ENCODE assay signal across 15 cellular contexts in genomic region chr7:36127075-36127740, GRCh38. TPM values are rescaled to one million over a fixed set of nuclear protein-coding genes. Genes with fewer than 3 reads are reported as not detected.
DNase-seq lines count a peak whose midpoint lies in the region; ATAC-seq lines count a peak whose summit lies in the region.
"Had no signal": no experiment of that assay in that cellular context is flagged by ENCODE, and none has a peak within 500 bp of the region (broad histone marks: within the 10 kb centered on the region; RNA-seq: fewer than 3 reads in every experiment).

No MANE protein-coding gene starts in this region.

- H3K4me3 Mint-ChIP-seq in CD4-positive, alpha-beta memory T cell = no peak overlapping the region
- H3K4me3 Mint-ChIP-seq: stimulated activated memory B cell treated with anti-CD40 and anti-IgM and Interleukin-4, amounts not matched to agents 10 μg/mL and 1 μg/mL and 100 μg/mL, for 72 hours had no signal

- peaks cover 5 to 10% (median 6%) of the 10 kb centered on the region in 4 donors for H3K4me1 Mint-ChIP-seq in CD4-positive, alpha-beta memory T cell
- H3K4me1 Mint-ChIP-seq: stimulated activated memory B cell treated with anti-CD40 and anti-IgM and Interleukin-4, amounts not matched to agents 10 μg/mL and 1 μg/mL and 100 μg/mL, for 72 hours had no signal

- H3K27ac Mint-ChIP-seq in CD4-positive, alpha-beta memory T cell = no peak overlapping the region
- H3K27ac Mint-ChIP-seq: stimulated activated memory B cell treated with anti-CD40 and anti-IgM and Interleukin-4, amounts not matched to agents 10 μg/mL and 1 μg/mL and 100 μg/mL, for 72 hours had no signal

- intact Hi-C loops in CD4-positive, alpha-beta memory T cell (cut with micrococcal nuclease) = no loop called here

- peak; percentile 39 for ATAC-seq in HG02571 (IDR thresholded peaks at IDR 0.05; ENCODE audit: unreplicated experiment)
- no peak for ATAC-seq in GM19035 (IDR thresholded peaks at IDR 0.05; ENCODE audit: unreplicated experiment)
- no peak for ATAC-seq in HG02981 (IDR thresholded peaks at IDR 0.05; ENCODE audit: unreplicated experiment)
- ATAC-seq: K562; stimulated activated memory B cell treated with anti-CD40 and anti-IgM and Interleukin-4, amounts not matched to agents 10 μg/mL and 1 μg/mL and 100 μg/mL, for 72 hours had no signal

- no peaks in the 10 kb centered on the region for H3K36me3 ChIP-seq in CD4-positive, alpha-beta memory T cell (ENCODE audit: insufficient read depth, low read length)
- H3K36me3 ChIP-seq: lower lobe of right lung had no signal

- H3K9me3 Mint-ChIP-seq in CD4-positive, alpha-beta memory T cell = peaks cover 0 to 13% (median 8%) of the 10 kb centered on the region in 8 donors

- no peaks in the 10 kb centered on the region for H3K9me3 ChIP-seq in CD4-positive, alpha-beta memory T cell (ENCODE audit: control insufficient read depth in 1 of 2, low read length in 2 of 2)
- H3K9me3 ChIP-seq: lower lobe of right lung had no signal

- H3K27me3 ChIP-seq in CD4-positive, alpha-beta memory T cell (ENCODE audit: insufficient read depth, low read length) = no peaks in the 10 kb centered on the region

- H3K27me3 Mint-ChIP-seq in CD4-positive, alpha-beta memory T cell = no peaks in the 10 kb centered on the region

- H3K36me3 Mint-ChIP-seq in CD4-positive, alpha-beta memory T cell = peaks cover 2 to 5% of the 10 kb centered on the region in 2 donors

- DNase-seq in EH (ENCODE audit: low read depth) = peak; percentile 30
- peak; percentile 13 for DNase-seq in SIG-M5 (lab: John Stamatoyannopoulos, UW)
- DNase-seq in lung microvascular endothelial cell (ENCODE audit: low read depth in 2 of 2) = peak; percentile 41 to 53
- no peak for DNase-seq in CD4-positive, alpha-beta memory T cell
- no peak for DNase-seq in inferior parietal cortex (ENCODE audit: extremely low spot score)
- DNase-seq: activated CD4-positive, CD25-positive, alpha-beta regulatory T cell; DMS79 treated with DMSO at 0.1 percent for 48 hours; lower lobe of right lung; small intestine had no signal

- no peak overlapping the region for H3K27ac ChIP-seq in CD4-positive, alpha-beta memory T cell (ENCODE audit: low read depth, low read length)
- H3K27ac ChIP-seq: epithelial cell of prostate, lower lobe of right lung had no signal

- H3K4me3 ChIP-seq in CD4-positive, alpha-beta memory T cell (ENCODE audit: low read length in 2 of 2) = no peak overlapping the region
- H3K4me3 ChIP-seq: K562, lower lobe of right lung had no signal

- CTCF ChIA-PET in CD4-positive, alpha-beta memory T cell (lab: Charles Lee; ENCODE audit: partially characterized antibody) = interaction anchor here (0.7 to 1.7 kb wide), 5 partner anchors 10 to 166 kb away, joined by 3 to 10 read pairs (median 4); no protein-coding TSS in a partner anchor

- H3K4me1 ChIP-seq in CD4-positive, alpha-beta memory T cell (ENCODE audit: insufficient read depth, low read length) = peaks cover 5% of the 10 kb centered on the region

- POLR2A ChIA-PET in CD4-positive, alpha-beta memory T cell (lab: Charles Lee; ENCODE audit: partially characterized antibody) = interaction anchor here (1.2 kb wide), 1 partner anchor 12 kb away, joined by 4 read pairs; no protein-coding TSS in a partner anchor

RNA-seq across cellular contexts. Expression of gene EEPD1, which starts 25.8 kb away (rescaled TPM):
- 0.20 and 0.65 TPM in 2 replicates for total RNA-seq in lung microvascular endothelial cell
- total RNA-seq in CD4-positive, alpha-beta memory T cell = 1 to 10 TPM; 6.3 to 8.0 TPM
- polyA plus RNA-seq in CD4-positive, alpha-beta memory T cell = 10 to 100 TPM; 42.5 to 63.0 TPM

Comparison
In these comparisons a context has a peak if more than half of its experiments do, and no peak if none do; other contexts are left out.
1. DNase-seq: peak in EH (single experiment), SIG-M5 (single experiment) and lung microvascular endothelial cell (2 of 2); none in CD4-positive, alpha-beta memory T cell (0 of 5) and inferior parietal cortex (single experiment).